ENCODE assay signal across 20 cellular contexts in genomic region chr6:31865205-31866118, GRCh38. TPM values are rescaled to one million over a fixed set of nuclear protein-coding genes. Genes with fewer than 3 reads are reported as not detected.
A peak's percentile ranks its signal among the peaks of the same experiment; 100 is the strongest.
DNase-seq lines count a peak whose midpoint lies in the region; ATAC-seq, FAIRE-seq and TF ChIP-seq lines count a peak whose summit lies in the region.
"Had no signal": no experiment of that assay in that cellular context is flagged by ENCODE, and none has a peak within 500 bp of the region (broad histone marks: within the 10 kb centered on the region; RNA-seq: fewer than 3 reads in every experiment).

No MANE protein-coding gene starts in this region.

- H3K79me2 ChIP-seq in Karpas-422 (ENCODE audit: low read length): no peaks in the 10 kb centered on the region

- intact Hi-C loops in kidney (cut with DNase I): no loop called here

- no peaks in the 10 kb centered on the region for H4K20me1 ChIP-seq in Karpas-422 (ENCODE audit: insufficient read depth, low read depth, low read length)

- no peak overlapping the region for H3K27ac Mint-ChIP-seq in activated naive CD8-positive, alpha-beta T cell
- H3K27ac Mint-ChIP-seq in activated naive CD8-positive, alpha-beta T cell treated with anti-CD3 and anti-CD28 coated beads for 36 hours: no peak overlapping the region
- H3K27ac Mint-ChIP-seq in stimulated activated naive B cell treated with anti-CD40 and anti-IgM and Interleukin-4, amounts not matched to agents 10 μg/mL and 1 μg/mL and 100 μg/mL, for 72 hours: peak overlapping the region; percentile 25

- ATAC-seq in stimulated activated naive B cell treated with anti-CD40 and anti-IgM and Interleukin-4, amounts not matched to agents 10 μg/mL and 1 μg/mL and 100 μg/mL, for 72 hours (replicated peaks): no peak
- no peak for ATAC-seq in HG02588 (IDR thresholded peaks at IDR 0.05; ENCODE audit: unreplicated experiment)
- ATAC-seq: mucosa of descending colon; stimulated activated memory B cell treated with anti-CD40 and anti-IgM and Interleukin-4, amounts not matched to agents 10 μg/mL and 1 μg/mL and 100 μg/mL, for 72 hours had no signal

- H3K36me3 ChIP-seq in kidney (ENCODE audit: control insufficient read depth in 1 of 2, insufficient read depth in 2 of 2, low read length in 2 of 2) (peaks cover 0 to 7% of the 10 kb centered on the region in 2 donors), Karpas-422 (ENCODE audit: insufficient read depth, low read length) (no peaks in the 10 kb centered on the region)
- H3K36me3 ChIP-seq: uterus had no signal

- H3K9ac ChIP-seq in kidney (ENCODE audit: low read length in 2 of 2): no peak overlapping the region
- H3K9ac ChIP-seq in Karpas-422 (ENCODE audit: low read length): no peak overlapping the region

- no peaks in the 10 kb centered on the region for H3K36me3 Mint-ChIP-seq in activated naive CD8-positive, alpha-beta T cell
- H3K36me3 Mint-ChIP-seq in activated naive CD8-positive, alpha-beta T cell treated with anti-CD3 and anti-CD28 coated beads for 36 hours: peaks cover 2% of the 10 kb centered on the region
- H3K36me3 Mint-ChIP-seq in stimulated activated naive B cell treated with anti-CD40 and anti-IgM and Interleukin-4, amounts not matched to agents 10 μg/mL and 1 μg/mL and 100 μg/mL, for 72 hours: peaks cover 4 to 13% of the 10 kb centered on the region in 2 donors

- no peaks in the 10 kb centered on the region for H3K9me3 Mint-ChIP-seq in activated naive CD8-positive, alpha-beta T cell (ENCODE audit: low read depth)
- H3K9me3 Mint-ChIP-seq in activated naive CD8-positive, alpha-beta T cell treated with anti-CD3 and anti-CD28 coated beads for 36 hours: no peaks in the 10 kb centered on the region
- H3K9me3 Mint-ChIP-seq in stimulated activated naive B cell treated with anti-CD40 and anti-IgM and Interleukin-4, amounts not matched to agents 10 μg/mL and 1 μg/mL and 100 μg/mL, for 72 hours: no peaks in the 10 kb centered on the region
- H3K9me3 Mint-ChIP-seq: stimulated activated memory B cell treated with anti-CD40 and anti-IgM and Interleukin-4, amounts not matched to agents 10 μg/mL and 1 μg/mL and 100 μg/mL, for 72 hours had no signal

- H3K9me3 ChIP-seq in kidney (ENCODE audit: control insufficient read depth in 1 of 2, low read length in 2 of 2) (no peaks in the 10 kb centered on the region), Karpas-422 (ENCODE audit: low read length) (no peaks in the 10 kb centered on the region)
- H3K9me3 ChIP-seq: esophagus squamous epithelium, mucosa of descending colon, uterus had no signal

- H3K27ac ChIP-seq in kidney (ENCODE audit: low read depth in 2 of 2, low read length in 2 of 2) (peak overlapping the region; percentile 43 to 48), Karpas-422 (ENCODE audit: low read length) (no peak overlapping the region)
- H3K27ac ChIP-seq: esophagus squamous epithelium, SK-N-MC, uterus had no signal

- no peak for DNase-seq in activated naive CD8-positive, alpha-beta T cell treated with anti-CD3 and anti-CD28 coated beads for 36 hours
- DNase-seq in SW480 (ENCODE audit: low spot score) (peak; percentile 74), kidney (peak; percentile 36), Karpas-422 (no peak), NCI-H524 (lab: John Stamatoyannopoulos, UW) (no peak)
- DNase-seq in stimulated activated naive B cell treated with anti-CD40 and anti-IgM and Interleukin-4, amounts not matched to agents 10 μg/mL and 1 μg/mL and 100 μg/mL, for 72 hours: no peak
- DNase-seq: activated CD8-positive, alpha-beta memory T cell treated with anti-CD3 and anti-CD28 coated beads for 24 hours; esophagus squamous epithelium; KBM-7; mucosa of descending colon; NCI-H1417 treated with DMSO at 0.1 percent for 48 hours; uterus had no signal

- peak overlapping the region; percentile 27 for H3K4me3 Mint-ChIP-seq in activated naive CD8-positive, alpha-beta T cell
- H3K4me3 Mint-ChIP-seq in activated naive CD8-positive, alpha-beta T cell treated with anti-CD3 and anti-CD28 coated beads for 36 hours: no peak overlapping the region
- H3K4me3 Mint-ChIP-seq in stimulated activated naive B cell treated with anti-CD40 and anti-IgM and Interleukin-4, amounts not matched to agents 10 μg/mL and 1 μg/mL and 100 μg/mL, for 72 hours: no peak overlapping the region
- H3K4me3 Mint-ChIP-seq: stimulated activated memory B cell treated with anti-CD40 and anti-IgM and Interleukin-4, amounts not matched to agents 10 μg/mL and 1 μg/mL and 100 μg/mL, for 72 hours had no signal

- peaks cover 10 to 20% of the 10 kb centered on the region in 2 donors for H3K4me1 ChIP-seq in kidney (ENCODE audit: control insufficient read depth in 1 of 2, insufficient read depth in 1 of 2, low read depth in 1 of 2, low read length in 2 of 2)
- H3K4me1 ChIP-seq in Karpas-422 (ENCODE audit: low read length): peaks cover 22% of the 10 kb centered on the region

- H3K27me3 Mint-ChIP-seq in activated naive CD8-positive, alpha-beta T cell: no peaks in the 10 kb centered on the region
- H3K27me3 Mint-ChIP-seq in activated naive CD8-positive, alpha-beta T cell treated with anti-CD3 and anti-CD28 coated beads for 36 hours: no peaks in the 10 kb centered on the region
- H3K27me3 Mint-ChIP-seq in stimulated activated naive B cell treated with anti-CD40 and anti-IgM and Interleukin-4, amounts not matched to agents 10 μg/mL and 1 μg/mL and 100 μg/mL, for 72 hours: peaks cover 0 to 6% of the 10 kb centered on the region in 2 donors
- H3K27me3 Mint-ChIP-seq: stimulated activated memory B cell treated with anti-CD40 and anti-IgM and Interleukin-4, amounts not matched to agents 10 μg/mL and 1 μg/mL and 100 μg/mL, for 72 hours had no signal

- TF ChIP-seq CTCF in kidney (IDR thresholded peaks at IDR 0.05; ENCODE audit: borderline replicate concordance, extremely low read depth, insufficient read depth): no peak

- no peaks in the 10 kb centered on the region for H3K27me3 ChIP-seq in Karpas-422 (ENCODE audit: low read length)
- H3K27me3 ChIP-seq: esophagus squamous epithelium, uterus had no signal

- H3K9me2 ChIP-seq in Karpas-422 (replicated peaks; ENCODE audit: insufficient read depth, low read length): no peaks in the 10 kb centered on the region

- FAIRE-seq in kidney (lab: Jason Lieb, UNC): no peak
- FAIRE-seq: G401.6, GM12891, TTC549 had no signal

- no peak overlapping the region for H3K4me2 ChIP-seq in Karpas-422 (ENCODE audit: low read depth, low read length, poor library complexity, severe bottlenecking)

- peaks cover 19% of the 10 kb centered on the region for H3K4me1 Mint-ChIP-seq in activated naive CD8-positive, alpha-beta T cell (ENCODE audit: low read depth)
- peaks cover 22% of the 10 kb centered on the region for H3K4me1 Mint-ChIP-seq in activated naive CD8-positive, alpha-beta T cell treated with anti-CD3 and anti-CD28 coated beads for 36 hours
- H3K4me1 Mint-ChIP-seq in stimulated activated naive B cell treated with anti-CD40 and anti-IgM and Interleukin-4, amounts not matched to agents 10 μg/mL and 1 μg/mL and 100 μg/mL, for 72 hours: peaks cover 18 to 36% of the 10 kb centered on the region in 2 donors

- H3K4me3 ChIP-seq in kidney (ENCODE audit: low read length in 2 of 2) (no peak overlapping the region), Karpas-422 (ENCODE audit: low read length) (no peak overlapping the region)
- H3K4me3 ChIP-seq: esophagus squamous epithelium, mucosa of descending colon, SK-N-MC, uterus had no signal

- H2AFZ ChIP-seq in Karpas-422 (ENCODE audit: low read length): no peak overlapping the region

RNA-seq across cellular contexts. Expression of gene NEU1, which starts 2.8 kb away (rescaled TPM):
- total RNA-seq in activated naive CD8-positive, alpha-beta T cell treated with anti-CD3 and anti-CD28 coated beads for 36 hours: 10 to 100 TPM; 12.4 to 12.9 TPM
- 66.9 TPM for total RNA-seq in kidney
- 131 TPM for polyA plus RNA-seq in kidney (ENCODE audit: insufficient read depth, low read depth, low replicate concordance)
- 23.7 and 38.7 TPM in 2 replicates for total RNA-seq in Karpas-422 (2014; rRNA removed; shearing (Covaris generic); ENCODE audit: low replicate concordance)

RNA-seq across cellular contexts. Expression of gene SLC44A4, which starts 13.3 kb away (rescaled TPM):
- under 1 TPM in 1 of 2 experiments, not detected in 1; 0.30 TPM for total RNA-seq in activated naive CD8-positive, alpha-beta T cell treated with anti-CD3 and anti-CD28 coated beads for 36 hours
- 137 TPM for total RNA-seq in kidney
- 37.4 TPM for polyA plus RNA-seq in kidney (ENCODE audit: insufficient read depth, low read depth, low replicate concordance)
- not detected in 2 replicates for total RNA-seq in Karpas-422 (2014; rRNA removed; shearing (Covaris generic); ENCODE audit: low replicate concordance)
- total RNA-seq: osteocyte had no signal

RNA-seq across cellular contexts. Expression of gene EHMT2, which starts 32.0 kb away (rescaled TPM):
- 10 to 100 TPM; 63.4 to 64.0 TPM for total RNA-seq in activated naive CD8-positive, alpha-beta T cell treated with anti-CD3 and anti-CD28 coated beads for 36 hours
- total RNA-seq in kidney: 40.5 TPM
- 35.3 TPM for polyA plus RNA-seq in kidney (ENCODE audit: insufficient read depth, low read depth, low replicate concordance)
- 40.0 and 79.0 TPM in 2 replicates for total RNA-seq in Karpas-422 (2014; rRNA removed; shearing (Covaris generic); ENCODE audit: low replicate concordance)

RNA-seq across cellular contexts. Expression of gene ZBTB12, which starts 36.4 kb away (rescaled TPM):
- 1 to 10 TPM; 3.1 to 3.2 TPM for total RNA-seq in activated naive CD8-positive, alpha-beta T cell treated with anti-CD3 and anti-CD28 coated beads for 36 hours
- total RNA-seq in kidney: 3.4 TPM
- 2.5 TPM for polyA plus RNA-seq in kidney (ENCODE audit: insufficient read depth, low read depth, low replicate concordance)
- 13.3 and 26.3 TPM in 2 replicates for total RNA-seq in Karpas-422 (2014; rRNA removed; shearing (Covaris generic); ENCODE audit: low replicate concordance)

RNA-seq across cellular contexts. Expression of gene HSPA1B, which starts 37.9 kb away (rescaled TPM):
- total RNA-seq in activated naive CD8-positive, alpha-beta T cell treated with anti-CD3 and anti-CD28 coated beads for 36 hours: 10 to 100 TPM; 21.6 to 24.3 TPM
- 142 TPM for total RNA-seq in kidney
- polyA plus RNA-seq in kidney (ENCODE audit: insufficient read depth, low read depth, low replicate concordance): 175 TPM
- 78.6 and 143 TPM in 2 replicates for total RNA-seq in Karpas-422 (2014; rRNA removed; shearing (Covaris generic); ENCODE audit: low replicate concordance)

Comparison
In these comparisons a context has a peak if more than half of its experiments do, and no peak if none do; other contexts are left out.
1. DNase-seq: peak in SW480 (single experiment) and kidney (single experiment); none in activated naive CD8-positive, alpha-beta T cell treated with anti-CD3 and anti-CD28 coated beads for 36 hours (single experiment), stimulated activated naive B cell treated with anti-CD40 and anti-IgM and Interleukin-4, amounts not matched to agents 10 μg/mL and 1 μg/mL and 100 μg/mL, for 72 hours (single experiment), Karpas-422 (single experiment) and NCI-H524 (0 of 2).
2. RNA of gene SLC44A4, which starts 13.3 kb away (total RNA-seq): 137 TPM in kidney (single experiment); 0.30 TPM in activated naive CD8-positive, alpha-beta T cell treated with anti-CD3 and anti-CD28 coated beads for 36 hours and not detected in Karpas-422; every median in the first group is over 100 times any median in the second.